Comparison of ENCODE assay signal across 9 cellular contexts in genomic region chr3:187616307-187616939, GRCh38. TPM values are rescaled to one million over a fixed set of nuclear protein-coding genes. Genes with fewer than 3 reads are reported as not detected.
DNase-seq lines count a peak whose midpoint lies in the region; ATAC-seq and TF ChIP-seq lines count a peak whose summit lies in the region.
"Had no signal": no experiment of that assay in that cellular context is flagged by ENCODE, and none has a peak within 500 bp of the region (broad histone marks: within the 10 kb centered on the region; RNA-seq: fewer than 3 reads in every experiment).

No MANE protein-coding gene starts in this region.

- no peak overlapping the region for H2BK15ac ChIP-seq in H9 (ENCODE audit: low read depth, low read length)

- peak; percentile 93 for ATAC-seq in left lobe of liver

- H3K4me1 ChIP-seq in H9 (ENCODE audit: insufficient read depth, low read length): peaks cover 13% of the 10 kb centered on the region; the same call in 1 of the 2 replicates
- H3K4me1 ChIP-seq in breast epithelium: peaks cover 0 to 4% of the 10 kb centered on the region in 2 donors

- no peak overlapping the region for H2BK20ac ChIP-seq in H9 (ENCODE audit: low read depth, low read length, poor library complexity, severe bottlenecking)

- H3K56ac ChIP-seq in H9 (ENCODE audit: insufficient read length, low read depth, low read length): no peak overlapping the region

- no peak overlapping the region for H3T11ph ChIP-seq in H9 (ENCODE audit: low read length)

- no peaks in the 10 kb centered on the region for H3K79me1 ChIP-seq in H9 (ENCODE audit: insufficient read depth, low read depth, low read length, poor library complexity, severe bottlenecking)

- peaks cover 30 to 43% of the 10 kb centered on the region in 2 experiments for H3K4me1 Mint-ChIP-seq in H9

- no peak overlapping the region for H3K14ac ChIP-seq in H9 (ENCODE audit: insufficient read depth, low read length)

- TF ChIP-seq POLR2A in breast epithelium (IDR thresholded peaks at IDR 0.05): no peak

- no peak overlapping the region for H3K4me2 ChIP-seq in H9 (ENCODE audit: insufficient read depth, insufficient read length, low read length)

- no peak overlapping the region for H2AK5ac ChIP-seq in H9 (ENCODE audit: insufficient read length, low read length)

- no peak overlapping the region for H3K23ac ChIP-seq in H9 (ENCODE audit: insufficient read length, low read depth, low read length)

- H2AFZ ChIP-seq in H9 (ENCODE audit: low read length): no peak overlapping the region

- H3K27ac Mint-ChIP-seq in H9: no peak overlapping the region
- H3K27ac Mint-ChIP-seq: activated naive CD8-positive, alpha-beta T cell had no signal

- no peak overlapping the region for H3K9ac ChIP-seq in H9 (ENCODE audit: extremely low read depth, insufficient read length, low read length)

- no peak overlapping the region for H4K8ac ChIP-seq in H9 (replicated peaks; ENCODE audit: insufficient read length, low read depth, low read length)

- no peaks in the 10 kb centered on the region; a peak in 1 of 7 replicates for H3K36me3 Mint-ChIP-seq in H9 (ENCODE audit: insufficient read depth in 1 of 3, low read depth in 3 of 3)
- H3K36me3 Mint-ChIP-seq: activated naive CD8-positive, alpha-beta T cell had no signal

- no peak overlapping the region for H3K4me3 ChIP-seq in breast epithelium

- intact Hi-C loops in breast epithelium (cut with DNase I; ENCODE audit: low total_unique reads): no loop called here

- no peaks in the 10 kb centered on the region for H3K36me3 ChIP-seq in breast epithelium

- H3K23me2 ChIP-seq in H9 (ENCODE audit: insufficient read length, low read depth, low read length, poor library complexity, severe bottlenecking): no peaks in the 10 kb centered on the region

- H4K20me1 ChIP-seq in H9 (ENCODE audit: control insufficient read depth, insufficient read depth, insufficient read length): no peaks in the 10 kb centered on the region

- peaks cover 43% of the 10 kb centered on the region for H3K27me3 Mint-ChIP-seq in H9 (ENCODE audit: low read depth)

- peak; percentile 55 for DNase-seq in DMS53 treated with DMSO at 0.1 percent for 48 hours (lab: John Stamatoyannopoulos, UW; ENCODE audit: unreplicated experiment)
- DNase-seq in H9: peak; percentile 74
- peak; percentile 31 for DNase-seq in NCI-H146 treated with DMSO at 0.1 percent for 48 hours (lab: John Stamatoyannopoulos, UW; ENCODE audit: unreplicated experiment)
- peak; percentile 28 for DNase-seq in UCSD-AML1 (lab: John Stamatoyannopoulos, UW; ENCODE audit: unreplicated experiment)
- DNase-seq in breast epithelium (ENCODE audit: low spot score in 2 of 2): no peak
- peak; percentile 62 for DNase-seq in left lobe of liver (ENCODE audit: low spot score)
- DNase-seq in stimulated activated CD8-positive, alpha-beta memory T cell treated with anti-CD3 and anti-CD28 coated beads, Interleukin-15, amount 100 ng/mL, for 48 hours (ENCODE audit: low read depth in 2 of 2): peak; percentile 8 to 31
- DNase-seq in NCI-H187 treated with DMSO at 0.1 percent for 48 hours (lab: John Stamatoyannopoulos, UW): no peak

- no CpG with 5 or more reads among the region's 4 CpGs for WGBS in H9 (ENCODE audit: extremely low coverage, insufficient read length, low lambda C conversion rate)

- no peak overlapping the region for H2BK120ac ChIP-seq in H9 (ENCODE audit: low read depth, low read length, poor library complexity, severe bottlenecking)

- no peak overlapping the region for H2BK5ac ChIP-seq in H9 (ENCODE audit: insufficient read length, low read length)

- H3K4ac ChIP-seq in H9 (ENCODE audit: low read depth, low read length): no peak overlapping the region

- H3K18ac ChIP-seq in H9 (ENCODE audit: insufficient read length, low read depth, low read length): no peak overlapping the region

- no peaks in the 10 kb centered on the region for H3K9me3 ChIP-seq in H9 (ENCODE audit: control insufficient read depth, low read depth, low read length)
- H3K9me3 ChIP-seq in breast epithelium: no peaks in the 10 kb centered on the region

- no peak overlapping the region for H3K27ac ChIP-seq in H9 (ENCODE audit: insufficient read length, low read depth, low read length)
- H3K27ac ChIP-seq in breast epithelium: no peak overlapping the region

- H2BK12ac ChIP-seq in H9 (ENCODE audit: insufficient read length, low read depth, low read length): no peak overlapping the region

- H4K5ac ChIP-seq in H9 (ENCODE audit: insufficient read length, low read depth, low read length): no peak overlapping the region

- no peaks in the 10 kb centered on the region; a peak in 1 of 5 replicates for H3K9me3 Mint-ChIP-seq in H9

- H3K4me3 Mint-ChIP-seq in H9: no peak overlapping the region
- H3K4me3 Mint-ChIP-seq: activated naive CD8-positive, alpha-beta T cell had no signal

- no peak overlapping the region for H4K91ac ChIP-seq in H9 (ENCODE audit: insufficient read length, low read depth, low read length)

- H3K27me3 ChIP-seq in H9 (ENCODE audit: insufficient read depth, low read length) (peaks cover 25% of the 10 kb centered on the region), breast epithelium (no peaks in the 10 kb centered on the region)

- H3K79me2 ChIP-seq in H9 (ENCODE audit: insufficient read depth, low read length): no peaks in the 10 kb centered on the region

- TF ChIP-seq CTCF in H9 (conservative IDR thresholded peaks at IDR 0.05) (peak; percentile 92), breast epithelium (IDR thresholded peaks at IDR 0.05) (peak in 2 of 3 donors; percentile 49 to 58)

RNA-seq across cellular contexts. Expression of gene SST, which starts 53.8 kb away (rescaled TPM):
- total RNA-seq in H9 (2021) (not detected in 2 replicates), breast epithelium (not detected), left lobe of liver (not detected)

Comparison
In these comparisons a context has a peak if more than half of its experiments do, and no peak if none do; other contexts are left out.
1. DNase-seq: peak in DMS53 treated with DMSO at 0.1 percent for 48 hours (single experiment), H9 (single experiment), NCI-H146 treated with DMSO at 0.1 percent for 48 hours (single experiment), UCSD-AML1 (single experiment), left lobe of liver (single experiment) and stimulated activated CD8-positive, alpha-beta memory T cell treated with anti-CD3 and anti-CD28 coated beads, Interleukin-15, amount 100 ng/mL, for 48 hours (2 of 2); none in breast epithelium (0 of 2) and NCI-H187 treated with DMSO at 0.1 percent for 48 hours (single experiment).